ENCODE assay signal across 1 cellular context in genomic region chr5:54753034-54753433, GRCh38.
A peak's percentile ranks its signal among the peaks of the same experiment; 100 is the strongest.
TF ChIP-seq lines count a peak whose summit lies in the region.

No MANE protein-coding gene starts in this region.

TF ChIP-seq in K562, 482 proteins besides CTCF, POLR2A, EP300 and RAD21 (continued from another document):
- TF ChIP-seq ZBTB43 (CRISPR knock-in tag; IDR thresholded peaks at IDR 0.05) (no peak), SP2 (IDR thresholded peaks at IDR 0.05; ENCODE audit: extremely low read depth, low read depth, low read length, poor library complexity, severe bottlenecking) (no peak), RFX5 (IDR thresholded peaks at IDR 0.05; ENCODE audit: low read depth, low read length) (no peak), TRIM28 (IDR thresholded peaks at IDR 0.05) (no peak), ZNF175 (CRISPR knock-in tag; IDR thresholded peaks at IDR 0.05; ENCODE audit: low read depth) (no peak), ZNF511 (CRISPR knock-in tag; IDR thresholded peaks at IDR 0.05) (no peak), E2F3 (CRISPR knock-in tag; IDR thresholded peaks at IDR 0.05) (no peak), PTRF (tag; IDR thresholded peaks at IDR 0.05) (no peak), NCOR1 (IDR thresholded peaks at IDR 0.05) (no peak), CEBPG (CRISPR knock-in tag; IDR thresholded peaks at IDR 0.05) (no peak), CEBPG (tag; conservative IDR thresholded peaks at IDR 0.05 in 1 of 2, IDR thresholded peaks at IDR 0.05 in 1 of 2) (no peak), CHD2 (IDR thresholded peaks at IDR 0.05; ENCODE audit: low read depth, low read length) (no peak), SUPT5H (IDR thresholded peaks at IDR 0.05) (no peak), ZNF764 (CRISPR knock-in tag; IDR thresholded peaks at IDR 0.05; ENCODE audit: low read depth) (no peak), U2AF1 (optimal IDR thresholded peaks at IDR 0.05; ENCODE audit: low read depth, low read length) (no peak), ZNF140 (CRISPR knock-in tag; IDR thresholded peaks at IDR 0.05) (no peak), FOSL1 (tag; conservative IDR thresholded peaks at IDR 0.05) (peak; percentile 57), ARID2 (IDR thresholded peaks at IDR 0.05) (no peak), HBP1 (CRISPR knock-in tag; IDR thresholded peaks at IDR 0.05) (no peak), ATF3 (IDR thresholded peaks at IDR 0.05) (peak; percentile 32; the same call in 1 of the 2 replicates), ATF3 (CRISPR knock-in tag; conservative IDR thresholded peaks at IDR 0.05) (no peak), GTF2A2 (tag; IDR thresholded peaks at IDR 0.05) (no peak), MEIS2 (IDR thresholded peaks at IDR 0.05; ENCODE audit: partially characterized antibody) (peak; percentile 13), TEAD1 (CRISPR knock-in tag; IDR thresholded peaks at IDR 0.05) (no peak), PHTF2 (CRISPR knock-in tag; IDR thresholded peaks at IDR 0.05) (no peak), E2F1 (CRISPR knock-in tag; IDR thresholded peaks at IDR 0.05) (no peak), TRIM25 (IDR thresholded peaks at IDR 0.05; ENCODE audit: borderline replicate concordance) (no peak), ZFP1 (CRISPR knock-in tag; IDR thresholded peaks at IDR 0.05) (no peak), SMARCC2 (IDR thresholded peaks at IDR 0.05; ENCODE audit: low read depth) (0 out of 2 replicates have a peak, but pooled peaks have one; percentile 20), MEF2D (tag; conservative IDR thresholded peaks at IDR 0.05; ENCODE audit: low read depth) (0 out of 2 replicates have a peak, but pooled peaks have one; percentile 61), ZNF655 (CRISPR knock-in tag; IDR thresholded peaks at IDR 0.05) (no peak), SMAD1 (IDR thresholded peaks at IDR 0.05; ENCODE audit: low read depth, low read length, partially characterized antibody) (no peak), ZNF518B (CRISPR knock-in tag; IDR thresholded peaks at IDR 0.05) (no peak)
- TF ChIP-seq, protein P1, sequence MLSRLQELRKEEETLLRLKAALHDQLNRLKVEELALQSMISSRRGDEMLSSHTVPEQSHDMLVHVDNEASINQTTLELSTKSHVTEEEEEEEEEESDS (CRISPR knock-in tag; IDR thresholded peaks at IDR 0.05), result no peak
- TF ChIP-seq, protein P2, sequence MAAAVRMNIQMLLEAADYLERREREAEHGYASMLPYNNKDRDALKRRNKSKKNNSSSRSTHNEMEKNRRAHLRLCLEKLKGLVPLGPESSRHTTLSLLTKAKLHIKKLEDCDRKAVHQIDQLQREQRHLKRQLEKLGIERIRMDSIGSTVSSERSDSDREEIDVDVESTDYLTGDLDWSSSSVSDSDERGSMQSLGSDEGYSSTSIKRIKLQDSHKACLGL (CRISPR knock-in tag; IDR thresholded peaks at IDR 0.05; ENCODE audit: borderline replicate concordance, poor library complexity, severe bottlenecking), result no peak
- TF ChIP-seq, protein P3, sequence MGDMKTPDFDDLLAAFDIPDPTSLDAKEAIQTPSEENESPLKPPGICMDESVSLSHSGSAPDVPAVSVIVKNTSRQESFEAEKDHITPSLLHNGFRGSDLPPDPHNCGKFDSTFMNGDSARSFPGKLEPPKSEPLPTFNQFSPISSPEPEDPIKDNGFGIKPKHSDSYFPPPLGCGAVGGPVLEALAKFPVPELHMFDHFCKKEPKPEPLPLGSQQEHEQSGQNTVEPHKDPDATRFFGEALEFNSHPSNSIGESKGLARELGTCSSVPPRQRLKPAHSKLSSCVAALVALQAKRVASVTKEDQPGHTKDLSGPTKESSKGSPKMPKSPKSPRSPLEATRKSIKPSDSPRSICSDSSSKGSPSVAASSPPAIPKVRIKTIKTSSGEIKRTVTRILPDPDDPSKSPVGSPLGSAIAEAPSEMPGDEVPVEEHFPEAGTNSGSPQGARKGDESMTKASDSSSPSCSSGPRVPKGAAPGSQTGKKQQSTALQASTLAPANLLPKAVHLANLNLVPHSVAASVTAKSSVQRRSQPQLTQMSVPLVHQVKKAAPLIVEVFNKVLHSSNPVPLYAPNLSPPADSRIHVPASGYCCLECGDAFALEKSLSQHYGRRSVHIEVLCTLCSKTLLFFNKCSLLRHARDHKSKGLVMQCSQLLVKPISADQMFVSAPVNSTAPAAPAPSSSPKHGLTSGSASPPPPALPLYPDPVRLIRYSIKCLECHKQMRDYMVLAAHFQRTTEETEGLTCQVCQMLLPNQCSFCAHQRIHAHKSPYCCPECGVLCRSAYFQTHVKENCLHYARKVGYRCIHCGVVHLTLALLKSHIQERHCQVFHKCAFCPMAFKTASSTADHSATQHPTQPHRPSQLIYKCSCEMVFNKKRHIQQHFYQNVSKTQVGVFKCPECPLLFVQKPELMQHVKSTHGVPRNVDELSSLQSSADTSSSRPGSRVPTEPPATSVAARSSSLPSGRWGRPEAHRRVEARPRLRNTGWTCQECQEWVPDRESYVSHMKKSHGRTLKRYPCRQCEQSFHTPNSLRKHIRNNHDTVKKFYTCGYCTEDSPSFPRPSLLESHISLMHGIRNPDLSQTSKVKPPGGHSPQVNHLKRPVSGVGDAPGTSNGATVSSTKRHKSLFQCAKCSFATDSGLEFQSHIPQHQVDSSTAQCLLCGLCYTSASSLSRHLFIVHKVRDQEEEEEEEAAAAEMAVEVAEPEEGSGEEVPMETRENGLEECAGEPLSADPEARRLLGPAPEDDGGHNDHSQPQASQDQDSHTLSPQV (IDR thresholded peaks at IDR 0.05), result no peak
- TF ChIP-seq, protein P4, sequence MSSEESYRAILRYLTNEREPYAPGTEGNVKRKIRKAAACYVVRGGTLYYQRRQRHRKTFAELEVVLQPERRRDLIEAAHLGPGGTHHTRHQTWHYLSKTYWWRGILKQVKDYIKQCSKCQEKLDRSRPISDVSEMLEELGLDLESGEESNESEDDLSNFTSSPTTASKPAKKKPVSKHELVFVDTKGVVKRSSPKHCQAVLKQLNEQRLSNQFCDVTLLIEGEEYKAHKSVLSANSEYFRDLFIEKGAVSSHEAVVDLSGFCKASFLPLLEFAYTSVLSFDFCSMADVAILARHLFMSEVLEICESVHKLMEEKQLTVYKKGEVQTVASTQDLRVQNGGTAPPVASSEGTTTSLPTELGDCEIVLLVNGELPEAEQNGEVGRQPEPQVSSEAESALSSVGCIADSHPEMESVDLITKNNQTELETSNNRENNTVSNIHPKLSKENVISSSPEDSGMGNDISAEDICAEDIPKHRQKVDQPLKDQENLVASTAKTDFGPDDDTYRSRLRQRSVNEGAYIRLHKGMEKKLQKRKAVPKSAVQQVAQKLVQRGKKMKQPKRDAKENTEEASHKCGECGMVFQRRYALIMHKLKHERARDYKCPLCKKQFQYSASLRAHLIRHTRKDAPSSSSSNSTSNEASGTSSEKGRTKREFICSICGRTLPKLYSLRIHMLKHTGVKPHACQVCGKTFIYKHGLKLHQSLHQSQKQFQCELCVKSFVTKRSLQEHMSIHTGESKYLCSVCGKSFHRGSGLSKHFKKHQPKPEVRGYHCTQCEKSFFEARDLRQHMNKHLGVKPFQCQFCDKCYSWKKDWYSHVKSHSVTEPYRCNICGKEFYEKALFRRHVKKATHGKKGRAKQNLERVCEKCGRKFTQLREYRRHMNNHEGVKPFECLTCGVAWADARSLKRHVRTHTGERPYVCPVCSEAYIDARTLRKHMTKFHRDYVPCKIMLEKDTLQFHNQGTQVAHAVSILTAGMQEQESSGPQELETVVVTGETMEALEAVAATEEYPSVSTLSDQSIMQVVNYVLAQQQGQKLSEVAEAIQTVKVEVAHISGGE (CRISPR knock-in tag; IDR thresholded peaks at IDR 0.05), result no peak
- TF ChIP-seq, protein P5, sequence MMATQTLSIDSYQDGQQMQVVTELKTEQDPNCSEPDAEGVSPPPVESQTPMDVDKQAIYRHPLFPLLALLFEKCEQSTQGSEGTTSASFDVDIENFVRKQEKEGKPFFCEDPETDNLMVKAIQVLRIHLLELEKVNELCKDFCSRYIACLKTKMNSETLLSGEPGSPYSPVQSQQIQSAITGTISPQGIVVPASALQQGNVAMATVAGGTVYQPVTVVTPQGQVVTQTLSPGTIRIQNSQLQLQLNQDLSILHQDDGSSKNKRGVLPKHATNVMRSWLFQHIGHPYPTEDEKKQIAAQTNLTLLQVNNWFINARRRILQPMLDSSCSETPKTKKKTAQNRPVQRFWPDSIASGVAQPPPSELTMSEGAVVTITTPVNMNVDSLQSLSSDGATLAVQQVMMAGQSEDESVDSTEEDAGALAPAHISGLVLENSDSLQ (IDR thresholded peaks at IDR 0.05), result peak; percentile 29; the same call in 1 of the 2 replicates
TF ChIP-seq in K562: peak in this region for 8.
